In genomic region chrX:154695913-154696312, GRCh38 we compare ENCODE assay signal across 28 cellular contexts. TPM values are rescaled to one million over a fixed set of nuclear protein-coding genes. Genes with fewer than 3 reads are reported as not detected.
DNase-seq lines count a peak whose midpoint lies in the region; FAIRE-seq and TF ChIP-seq lines count a peak whose summit lies in the region.
"Had no signal": no experiment of that assay in that cellular context is flagged by ENCODE, and none has a peak within 500 bp of the region (broad histone marks: within the 10 kb centered on the region; RNA-seq: fewer than 3 reads in every experiment).

No MANE protein-coding gene starts in this region.

- no peaks in the 10 kb centered on the region for H3K27me3 ChIP-seq in ACC112 (ENCODE audit: insufficient read depth, low read length)
- H3K27me3 ChIP-seq in mesenchymal stem cell (ENCODE audit: control insufficient read depth in 1 of 2, insufficient read depth in 1 of 2, low read length in 2 of 2), result peaks cover 0 to 8% of the 10 kb centered on the region in 2 experiments
- peaks cover 0 to 53% (median 13%) of the 10 kb centered on the region in 45 donors for H3K27me3 ChIP-seq in dorsolateral prefrontal cortex
- H3K27me3 ChIP-seq: testis, uterus had no signal

- H3K4ac ChIP-seq in mesenchymal stem cell (ENCODE audit: low read depth in 1 of 2, low read length in 2 of 2), result no peak overlapping the region

- 67% methylated on average over 1 of the region's 6 CpGs for WGBS in mesenchymal stem cell

- H3K23ac ChIP-seq in mesenchymal stem cell (ENCODE audit: low read length in 2 of 2), result no peak overlapping the region

- H3K27ac ChIP-seq in ACC112 (ENCODE audit: low read depth, low read length) (peak overlapping the region; percentile 71), mesenchymal stem cell (ENCODE audit: low read length, poor library complexity, severe bottlenecking) (no peak overlapping the region), dorsolateral prefrontal cortex (no peak overlapping the region)
- H3K27ac ChIP-seq: testis had no signal

- no peak overlapping the region for H2AK5ac ChIP-seq in mesenchymal stem cell (ENCODE audit: low read length, severe bottlenecking)

- H3K79me1 ChIP-seq in mesenchymal stem cell (replicated peaks; ENCODE audit: low read length, poor library complexity, severe bottlenecking), result no peaks in the 10 kb centered on the region

- no peak overlapping the region for H4K8ac ChIP-seq in mesenchymal stem cell (ENCODE audit: low read length)

- H3K9me3 ChIP-seq in mesenchymal stem cell (ENCODE audit: control insufficient read depth, low read length), result peaks cover 7% of the 10 kb centered on the region
- H3K9me3 ChIP-seq: testis, uterus had no signal

- H3K4me1 ChIP-seq in ACC112 (ENCODE audit: control insufficient read depth, insufficient read depth, low read length, unreplicated experiment), result peaks cover 19% of the 10 kb centered on the region
- H3K4me1 ChIP-seq in mesenchymal stem cell (ENCODE audit: control insufficient read depth, insufficient read depth, low read depth, low read length), result no peaks in the 10 kb centered on the region
- H3K4me1 ChIP-seq: testis, uterus had no signal

- DNase-seq in GM03348 (ENCODE audit: low spot score), result peak; percentile 11
- peak; percentile 10 for DNase-seq in choroid plexus epithelial cell (ENCODE audit: low read depth)
- no peak for DNase-seq in mesenchymal stem cell
- no peak for DNase-seq in HTR-8/SVneo (ENCODE audit: insufficient read length, low spot score)
- DNase-seq in mesenteric fat pad (ENCODE audit: low spot score), result no peak
- DNase-seq in dorsolateral prefrontal cortex, result no peak
- DNase-seq in frontal cortex (ENCODE audit: low spot score in 2 of 2), result no peak
- DNase-seq: activated CD4-positive, alpha-beta T cell treated with anti-CD3 and anti-CD28 coated beads for 4 hours; activated naive CD8-positive, alpha-beta T cell treated with anti-CD3 and anti-CD28 coated beads for 36 hours; CD4-positive, alpha-beta memory T cell; DMS 273 treated with DMSO at 0.1 percent for 48 hours; effector CD8-positive, alpha-beta T cell; glutamatergic neuron; left cardiac atrium; mesendoderm; NCI-H1105 treated with DMSO at 0.1 percent for 48 hours; NCI-H2081; OCI-M1; SHP77 treated with DMSO at 0.1 percent for 48 hours; testis had no signal

- FAIRE-seq in HTR-8/SVneo (lab: Jason Lieb, UNC) (no peak), frontal cortex (lab: Jason Lieb, UNC) (no peak)
- FAIRE-seq: GM18507 had no signal

- H2BK5ac ChIP-seq in mesenchymal stem cell (ENCODE audit: low read depth, low read length, poor library complexity, severe bottlenecking), result no peak overlapping the region

- H3K79me2 ChIP-seq in ACC112 (ENCODE audit: control insufficient read depth, insufficient read depth, low read length, unreplicated experiment), result no peaks in the 10 kb centered on the region

- H2AFZ ChIP-seq in ACC112 (ENCODE audit: low read length, unreplicated experiment), result no peak overlapping the region
- H2AFZ ChIP-seq in mesenchymal stem cell (ENCODE audit: low read depth, low read length), result no peak overlapping the region

- no peak overlapping the region for H2BK120ac ChIP-seq in mesenchymal stem cell (ENCODE audit: low read depth, low read length)

- TF ChIP-seq CTCF in choroid plexus epithelial cell (conservative IDR thresholded peaks at IDR 0.05; ENCODE audit: low read depth, low read length) (no peak), dorsolateral prefrontal cortex (IDR thresholded peaks at IDR 0.05 in 54 of 56, conservative IDR thresholded peaks at IDR 0.05 in 2 of 56; ENCODE audit: low read depth in 1 of 56, partially characterized antibody in 56 of 56) (no peak)

- H4K91ac ChIP-seq in mesenchymal stem cell (ENCODE audit: low read length), result no peak overlapping the region

- no peak overlapping the region for H3K18ac ChIP-seq in mesenchymal stem cell (ENCODE audit: low read depth in 1 of 2, low read length in 2 of 2)

- H2BK12ac ChIP-seq in mesenchymal stem cell (ENCODE audit: low read length in 2 of 2), result no peak overlapping the region

- peak overlapping the region; percentile 4 for H3K9ac ChIP-seq in mesenchymal stem cell (ENCODE audit: low read length)

- H3K4me3 ChIP-seq in ACC112 (ENCODE audit: low read depth, low read length), result peak overlapping the region; percentile 34; the same call in 1 of the 2 replicates
- no peak overlapping the region for H3K4me3 ChIP-seq in choroid plexus epithelial cell (ENCODE audit: low read depth, low read length)
- no peak overlapping the region for H3K4me3 ChIP-seq in mesenchymal stem cell (ENCODE audit: insufficient read depth in 1 of 2, low read depth in 1 of 2, low read length in 2 of 2)
- H3K4me3 ChIP-seq in dorsolateral prefrontal cortex, result no peak overlapping the region
- H3K4me3 ChIP-seq: testis, uterus had no signal

- no peak overlapping the region for H2BK15ac ChIP-seq in mesenchymal stem cell (ENCODE audit: low read depth, poor library complexity, severe bottlenecking)

- H3K4me2 ChIP-seq in mesenchymal stem cell (ENCODE audit: low read length, poor library complexity, severe bottlenecking), result no peak overlapping the region

- intact Hi-C loops in dorsolateral prefrontal cortex (cut with DNase I), result no loop called here

- H3K36me3 ChIP-seq in ACC112 (ENCODE audit: insufficient read depth, low read length) (0 out of 2 replicates have a peak, but pooled peaks cover 8% of the 10 kb centered on the region), mesenchymal stem cell (ENCODE audit: control insufficient read depth in 1 of 2, insufficient read depth in 2 of 2, low read depth in 1 of 2, low read length in 2 of 2) (no peaks in the 10 kb centered on the region)
- H3K36me3 ChIP-seq: uterus had no signal

- no peak overlapping the region for H3K14ac ChIP-seq in mesenchymal stem cell (ENCODE audit: low read length in 2 of 2)

RNA-seq across cellular contexts. Expression of gene CTAG2, which starts 42.5 kb away (rescaled TPM):
- not detected for polyA plus RNA-seq in mesenchymal stem cell (2013, experiment 1 of 2)
- not detected for polyA plus RNA-seq in mesenchymal stem cell (2013, experiment 2 of 2)
- total RNA-seq in mesenteric fat pad, result not detected
- total RNA-seq in dorsolateral prefrontal cortex, result 10 to 100 TPM in 2 of 120 experiments, 1 to 10 TPM in 9, not detected in 109; 1.0 to 19.7 (median 5.8) TPM
- total RNA-seq in frontal cortex, result not detected
- total RNA-seq: activated T-helper 2 cell treated with anti-CD3 and anti-CD28 coated beads, Interferon-gamma antibody, Interleukin-2, Interleukin-4, amounts not matched to agents 10 μg/mL and 5 μg/mL and 100 μg/mL, durations not matched to agents 14 hours and 24 hours and 36 hours; CD4-positive, alpha-beta memory T cell; cerebellum; left cardiac atrium; neural crest cell; T-helper 1 cell treated with Interleukin-12 subunit alpha and Interleukin-12 subunit beta and Interleukin-4 antibody, amounts not matched to agents 30 ng/mL and 1 ng/mL, for 36 hours; uterus had no signal
- polyA plus RNA-seq: AG04450; CD4-positive, alpha-beta memory T cell had no signal

RNA-seq across cellular contexts. Expression of gene GAB3, which starts 55.0 kb away (rescaled TPM):
- polyA plus RNA-seq in mesenchymal stem cell (2013, experiment 1 of 2), result 2.8 TPM
- polyA plus RNA-seq in mesenchymal stem cell (2013, experiment 2 of 2), result 2.4 TPM
- 13.7 TPM for total RNA-seq in mesenteric fat pad
- 1 to 10 TPM in 116 of 120 experiments, under 1 TPM in 4; 0.65 to 8.7 (median 2.5) TPM for total RNA-seq in dorsolateral prefrontal cortex
- total RNA-seq in frontal cortex, result 0.82 TPM

Comparison
In these comparisons a context has a peak if more than half of its experiments do, and no peak if none do; other contexts are left out.
1. DNase-seq: peak in GM03348 (single experiment) and choroid plexus epithelial cell (single experiment); none in mesenchymal stem cell (single experiment), HTR-8/SVneo (single experiment), mesenteric fat pad (single experiment), dorsolateral prefrontal cortex (0 of 10) and frontal cortex (0 of 2).